In the genomic region with DNA sequence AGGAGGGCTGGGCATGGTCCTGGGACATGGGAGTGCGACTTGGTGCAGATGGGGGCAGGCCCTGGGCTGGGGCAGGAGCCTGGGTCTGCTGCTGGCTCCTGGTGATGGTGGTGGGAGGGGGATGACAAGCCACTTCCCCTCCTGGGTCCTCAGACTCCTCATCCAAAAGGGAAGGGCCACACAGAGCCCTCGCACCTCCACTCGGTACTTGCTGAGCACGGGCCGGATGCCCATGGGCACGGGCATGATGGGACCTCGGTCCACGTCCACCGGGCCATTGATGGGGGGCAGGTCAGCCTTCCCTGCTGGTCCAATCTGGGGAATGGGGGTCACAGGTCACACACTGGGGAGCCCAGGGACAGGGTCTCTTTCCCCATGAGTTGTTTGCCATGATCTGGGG, we compare ENCODE assay signal across 10 cellular contexts. TPM values are rescaled to one million over a fixed set of nuclear protein-coding genes. Genes with fewer than 3 reads are reported as not detected.
"Had no signal": no experiment of that assay in that cellular context is flagged by ENCODE, and none has a peak within 500 bp of the region (broad histone marks: within the 10 kb centered on the region; RNA-seq: fewer than 3 reads in every experiment).

No MANE protein-coding gene starts in this region.

- DNase-seq: H9, HCEC 1CT, KBM-7 had no signal

- H3K27ac ChIP-seq: HL-60 had no signal

- H3K4me2 ChIP-seq: GM23338 had no signal

- ATAC-seq: GM23338, HepG2 had no signal

- H2AFZ ChIP-seq: GM23338 had no signal

- H3K4me3 ChIP-seq: GM23338 had no signal

- FAIRE-seq: H1, H54, HepG2 had no signal

RNA-seq across cellular contexts. Expression of a gene that starts 4.1 kb away (rescaled TPM):
- total RNA-seq: H1, HT1080 had no signal
- polyA plus RNA-seq: HepG2, IgD-negative memory B cell had no signal
